Comparison of ENCODE assay signal across 30 cellular contexts in the genomic region with DNA sequence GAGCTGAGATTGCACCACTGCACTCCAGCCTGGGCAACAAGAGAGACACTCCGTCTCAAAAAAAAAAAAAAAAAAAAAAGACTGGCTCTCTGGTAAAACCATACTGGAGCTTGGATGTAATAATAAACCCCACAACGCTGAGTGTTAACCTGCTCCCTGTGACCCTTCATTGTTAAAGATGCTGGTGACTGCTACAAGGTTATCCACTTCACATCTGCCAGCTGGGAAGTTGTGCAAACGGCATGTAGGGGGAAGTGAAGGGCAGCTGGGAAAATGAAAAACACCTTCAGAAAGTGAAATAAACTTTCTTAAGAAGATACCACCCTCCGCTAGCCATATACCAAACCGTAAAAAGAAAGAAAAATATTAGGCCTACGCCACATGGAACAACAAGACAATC.
"Had no signal": no experiment of that assay in that cellular context is flagged by ENCODE, and none has a peak within 500 bp of the region (broad histone marks: within the 10 kb centered on the region; RNA-seq: fewer than 3 reads in every experiment).

No MANE protein-coding gene starts in this region.

- H3K4me3 ChIP-seq: adrenal gland, body of pancreas, esophagus squamous epithelium, gastroesophageal sphincter, heart right ventricle had no signal

- H3K4me1 Mint-ChIP-seq: activated B cell treated with CpG ODN at 0.5 μM for 24 hours; activated naive CD4-positive, alpha-beta T cell treated with anti-CD3 and anti-CD28 coated beads, Interleukin-2, amount 50 U/mL, for 24 hours; activated naive CD8-positive, alpha-beta T cell treated with anti-CD3 and anti-CD28 coated beads for 36 hours; activated naive CD8-positive, alpha-beta T cell treated with anti-CD3 and anti-CD28 coated beads, Interleukin-2, amount 50 U/mL, for 24 hours; activated T-helper 17 cell treated with anti-CD3 and anti-CD28 coated beads, Interleukin-2, amount 50 U/mL, for 72 hours; T-helper 17 cell had no signal

- H3K4me3 Mint-ChIP-seq: activated B cell treated with CpG ODN at 0.5 μM for 24 hours; activated CD8-positive, alpha-beta T cell treated with anti-CD3 and anti-CD28 coated beads for 36 hours; activated naive CD4-positive, alpha-beta T cell treated with anti-CD3 and anti-CD28 coated beads, Interleukin-2, amount 50 U/mL, for 24 hours; activated naive CD8-positive, alpha-beta T cell treated with anti-CD3 and anti-CD28 coated beads for 36 hours; activated naive CD8-positive, alpha-beta T cell treated with anti-CD3 and anti-CD28 coated beads, Interleukin-2, amount 50 U/mL, for 24 hours; activated T-cell treated with anti-CD3 and anti-CD28 coated beads, Interleukin-2, amount 50 U/mL, for 4 hours; activated T-helper 17 cell treated with anti-CD3 and anti-CD28 coated beads, Interleukin-2, amount 50 U/mL, for 72 hours; T-helper 17 cell; T-helper 2 cell treated with Interferon-gamma antibody and Interleukin-4, amounts not matched to agents 5 μg/mL and 100 μg/mL, for 36 hours had no signal

- H3K4me1 ChIP-seq: adrenal gland, body of pancreas, esophagus squamous epithelium, gastroesophageal sphincter had no signal

- H3K27ac ChIP-seq: adrenal gland, body of pancreas, esophagus squamous epithelium, gastroesophageal sphincter, WERI-Rb-1 had no signal

- H3K27me3 ChIP-seq: adrenal gland, body of pancreas had no signal

- H3K36me3 ChIP-seq: adrenal gland, esophagus squamous epithelium, gastroesophageal sphincter, heart right ventricle, WERI-Rb-1 had no signal

- H3K9me3 Mint-ChIP-seq: activated B cell treated with CpG ODN at 0.5 μM for 24 hours; activated CD8-positive, alpha-beta T cell treated with anti-CD3 and anti-CD28 coated beads for 36 hours; activated naive CD4-positive, alpha-beta T cell treated with anti-CD3 and anti-CD28 coated beads, Interleukin-2, amount 50 U/mL, for 24 hours; activated naive CD8-positive, alpha-beta T cell treated with anti-CD3 and anti-CD28 coated beads for 36 hours; activated naive CD8-positive, alpha-beta T cell treated with anti-CD3 and anti-CD28 coated beads, Interleukin-2, amount 50 U/mL, for 24 hours; activated T-cell treated with anti-CD3 and anti-CD28 coated beads, Interleukin-2, amount 50 U/mL, for 4 hours; activated T-helper 17 cell treated with anti-CD3 and anti-CD28 coated beads, Interleukin-2, amount 50 U/mL, for 72 hours; T-helper 2 cell treated with Interferon-gamma antibody and Interleukin-4, amounts not matched to agents 5 μg/mL and 100 μg/mL, for 36 hours had no signal

- H3K27ac Mint-ChIP-seq: activated B cell treated with CpG ODN at 0.5 μM for 24 hours; activated CD8-positive, alpha-beta T cell treated with anti-CD3 and anti-CD28 coated beads for 36 hours; activated naive CD4-positive, alpha-beta T cell treated with anti-CD3 and anti-CD28 coated beads, Interleukin-2, amount 50 U/mL, for 24 hours; activated naive CD8-positive, alpha-beta T cell treated with anti-CD3 and anti-CD28 coated beads for 36 hours; activated naive CD8-positive, alpha-beta T cell treated with anti-CD3 and anti-CD28 coated beads, Interleukin-2, amount 50 U/mL, for 24 hours; activated T-helper 17 cell treated with anti-CD3 and anti-CD28 coated beads, Interleukin-2, amount 50 U/mL, for 72 hours; T-helper 17 cell; T-helper 2 cell treated with Interferon-gamma antibody and Interleukin-4, amounts not matched to agents 5 μg/mL and 100 μg/mL, for 36 hours had no signal

- H3K36me3 Mint-ChIP-seq: activated naive CD4-positive, alpha-beta T cell treated with anti-CD3 and anti-CD28 coated beads, Interleukin-2, amount 50 U/mL, for 24 hours; activated naive CD8-positive, alpha-beta T cell treated with anti-CD3 and anti-CD28 coated beads for 36 hours had no signal

- H3K9me3 ChIP-seq: adrenal gland, body of pancreas, esophagus squamous epithelium, gastroesophageal sphincter, heart right ventricle had no signal

- DNase-seq: activated B cell treated with CpG ODN at 0.5 μM for 24 hours; activated CD4-positive, alpha-beta T cell treated with anti-CD3 and anti-CD28 coated beads for 48 hours; activated CD4-positive, alpha-beta T cell treated with anti-CD3 and anti-CD28 coated beads, Interleukin-2, amount 50 U/mL, for 1 hour; activated CD4-positive, alpha-beta T cell treated with anti-CD3 and anti-CD28 coated beads, Interleukin-2, amount 50 U/mL, for 48 hours; activated CD8-positive, alpha-beta memory T cell treated with anti-CD3 and anti-CD28 coated beads for 24 hours; activated CD8-positive, alpha-beta T cell treated with anti-CD3 and anti-CD28 coated beads for 36 hours; activated effector memory CD4-positive, alpha-beta T cell treated with Interleukin-2 at 50 U/mL for 16 hours; activated gamma-delta T cell treated with Interleukin-2 at 50 U/mL for 16 hours; activated naive CD4-positive, alpha-beta T cell treated with Interleukin-2 at 50 U/mL for 16 hours; activated naive CD8-positive, alpha-beta T cell treated with anti-CD3 and anti-CD28 coated beads for 36 hours; activated naive CD8-positive, alpha-beta T cell treated with anti-CD3 and anti-CD28 coated beads, Interleukin-2, amount 50 U/mL, for 24 hours; activated T-cell treated with anti-CD3 and anti-CD28 coated beads, Interleukin-2, amount 50 U/mL, for 4 hours; adrenal gland; amygdala; aorta; body of pancreas; caudate nucleus; cortex of kidney; effector CD8-positive, alpha-beta T cell; esophagus squamous epithelium; foreskin melanocyte; heart right ventricle; T-helper 1 cell; T-helper 17 cell; T1000; WERI-Rb-1 had no signal
